18 cellular contexts compared by ENCODE assay signal in genomic region chr20:10806539-10806938, GRCh38.
"Had no signal": no experiment of that assay in that cellular context is flagged by ENCODE, and none has a peak within 500 bp of the region (broad histone marks: within the 10 kb centered on the region; RNA-seq: fewer than 3 reads in every experiment).

No MANE protein-coding gene starts in this region.

- H3K9ac ChIP-seq: neural progenitor cell had no signal

- DNase-seq: activated CD4-positive, alpha-beta T cell treated with anti-CD3 and anti-CD28 coated beads, Interleukin-2, amount 50 U/mL, for 1 hour; activated CD4-positive, CD25-positive, alpha-beta regulatory T cell; activated naive CD4-positive, alpha-beta T cell treated with anti-CD3 and anti-CD28 coated beads, Interleukin-2, amount 50 U/mL, for 16 hours; activated T-cell treated with anti-CD3 and anti-CD28 coated beads for 4 hours; dermis blood vessel endothelial cell; hippocampal formation; kidney glomerular epithelial cell; lower lobe of right lung; pancreas; small intestine; stomach; T-helper 2 cell; thyroid gland had no signal

- ATAC-seq: lower lobe of right lung had no signal

- H3K27ac Mint-ChIP-seq: activated T-helper 2 cell treated with anti-CD3 and anti-CD28 coated beads, Interferon-gamma antibody, Interleukin-2, Interleukin-4, amounts not matched to agents 10 μg/mL and 5 μg/mL and 100 μg/mL, durations not matched to agents 14 hours and 24 hours and 36 hours; mesothelial cell of epicardium; neural progenitor cell had no signal

- H3K9me3 ChIP-seq: adrenal gland, lower lobe of right lung, pancreas, stomach, thyroid gland, uterus had no signal

- H3K4me2 ChIP-seq: neural progenitor cell had no signal

- H3K9me3 Mint-ChIP-seq: activated T-helper 2 cell treated with anti-CD3 and anti-CD28 coated beads, Interferon-gamma antibody, Interleukin-2, Interleukin-4, amounts not matched to agents 10 μg/mL and 5 μg/mL and 100 μg/mL, durations not matched to agents 14 hours and 24 hours and 36 hours had no signal

- H3K4me1 ChIP-seq: adrenal gland, lower lobe of right lung, pancreas, stomach, thyroid gland, uterus had no signal

- H3K27ac ChIP-seq: neural progenitor cell, pancreas had no signal

- H3K4me3 Mint-ChIP-seq: mesothelial cell of epicardium, neural progenitor cell had no signal

- H3K36me3 ChIP-seq: adrenal gland, lower lobe of right lung, neural progenitor cell, pancreas, stomach, thyroid gland, uterus had no signal

- H3K4me3 ChIP-seq: adrenal gland, lower lobe of right lung, neural progenitor cell, pancreas, stomach, thyroid gland, uterus had no signal

- H3K36me3 Mint-ChIP-seq: mesothelial cell of epicardium, neural progenitor cell had no signal

- H3K27me3 ChIP-seq: adrenal gland, neural progenitor cell, pancreas, stomach, thyroid gland, uterus had no signal
